8 cellular contexts compared by ENCODE assay signal in genomic region chr6:43770417-43771209, GRCh38. TPM values are rescaled to one million over a fixed set of nuclear protein-coding genes. Genes with fewer than 3 reads are reported as not detected.
DNase-seq lines count a peak whose midpoint lies in the region; ATAC-seq and TF ChIP-seq lines count a peak whose summit lies in the region.

No MANE protein-coding gene starts in this region.

- POLR2A ChIA-PET in CD4-positive, alpha-beta memory T cell (lab: Charles Lee; ENCODE audit: partially characterized antibody): interaction anchor here (0.7 to 2.3 kb wide), 6 partner anchors 8 to 308 kb away, joined by 3 to 16 read pairs (median 3); no protein-coding TSS in a partner anchor

- H3K36me3 Mint-ChIP-seq in CD4-positive, alpha-beta memory T cell: peaks cover 0 to 1% of the 10 kb centered on the region in 2 donors

- 0% methylated on average over 30 to 84 of the region's 84 CpGs for WGBS in adrenal gland, 4 donors
- WGBS in ovary, 3 donors: 1% methylated on average over 56 to 84 of the region's 84 CpGs

- H3K36me3 ChIP-seq in CD4-positive, alpha-beta memory T cell (ENCODE audit: insufficient read depth, low read length): peaks cover 4% of the 10 kb centered on the region
- H3K36me3 ChIP-seq in adrenal gland (replicated peaks in 1 of 2) (no peaks in the 10 kb centered on the region), ovary (no peaks in the 10 kb centered on the region)

- peak overlapping the region; percentile 85 to 98 (median 92) for H3K4me3 Mint-ChIP-seq in CD4-positive, alpha-beta memory T cell

- peaks cover 7 to 37% (median 22%) of the 10 kb centered on the region in 4 donors for H3K4me1 Mint-ChIP-seq in CD4-positive, alpha-beta memory T cell

- H3K9me3 Mint-ChIP-seq in CD4-positive, alpha-beta memory T cell: peaks cover 0 to 2% (median 0%) of the 10 kb centered on the region in 8 donors

- no peak for TF ChIP-seq CTCF in adrenal gland (IDR thresholded peaks at IDR 0.05)
- TF ChIP-seq CTCF in ovary (IDR thresholded peaks at IDR 0.05): no peak

- TF ChIP-seq EP300 in ovary (IDR thresholded peaks at IDR 0.05): no peak

- peaks cover 16 to 20% of the 10 kb centered on the region in 2 donors for H3K27me3 Mint-ChIP-seq in CD4-positive, alpha-beta memory T cell

- H3K4me1 ChIP-seq in CD4-positive, alpha-beta memory T cell (ENCODE audit: insufficient read depth, low read length): peaks cover 17% of the 10 kb centered on the region
- H3K4me1 ChIP-seq in adrenal gland (replicated peaks in 1 of 2): peaks cover 34 to 38% of the 10 kb centered on the region in 2 donors
- peaks cover 19% of the 10 kb centered on the region for H3K4me1 ChIP-seq in ovary (ENCODE audit: insufficient read depth)

- no peaks in the 10 kb centered on the region for H3K9me3 ChIP-seq in CD4-positive, alpha-beta memory T cell (ENCODE audit: control insufficient read depth in 1 of 2, low read length in 2 of 2)
- H3K9me3 ChIP-seq in adrenal gland (replicated peaks in 1 of 3): no peaks in the 10 kb centered on the region
- no peaks in the 10 kb centered on the region for H3K9me3 ChIP-seq in ovary

- intact Hi-C loops in CD4-positive, alpha-beta memory T cell (cut with micrococcal nuclease): loop anchor here (1.0 to 10.0 kb wide), 3 partner anchors 46 to 230 kb away; no protein-coding TSS in a partner anchor
- intact Hi-C loops in adrenal gland (cut with DNase I): loop anchor here in 1 of 2 donors (5.0 kb wide), 1 partner anchor 67 kb away; no protein-coding TSS in a partner anchor
- intact Hi-C loops in cardiac septum (cut with DNase I): loop anchor here (5.0 to 10.0 kb wide), 2 partner anchors 222 to 454 kb away; partner anchors contain the start of gene SLC29A1
- intact Hi-C loops in ovary (cut with DNase I): loop anchor here in 2 of 4 donors (5.0 kb wide), 1 partner anchor 103 kb away; no protein-coding TSS in a partner anchor

- CTCF ChIA-PET in CD4-positive, alpha-beta memory T cell (lab: Charles Lee; ENCODE audit: partially characterized antibody): interaction anchor here (0.8 to 4.5 kb wide), 19 partner anchors 10 to 315 kb away, joined by 3 to 64 read pairs (median 6); no protein-coding TSS in a partner anchor

- peak; percentile 39 to 83 for TF ChIP-seq POLR2A in adrenal gland (IDR thresholded peaks at IDR 0.05)
- no peak for TF ChIP-seq POLR2A in ovary (IDR thresholded peaks at IDR 0.05)

- H3K27ac Mint-ChIP-seq in CD4-positive, alpha-beta memory T cell: peak overlapping the region in 6 of 7 donors; percentile 38 to 89 (median 80)

- H3K27me3 ChIP-seq in CD4-positive, alpha-beta memory T cell (ENCODE audit: insufficient read depth, low read length): peaks cover 5% of the 10 kb centered on the region
- H3K27me3 ChIP-seq in adrenal gland: no peaks in the 10 kb centered on the region
- no peaks in the 10 kb centered on the region for H3K27me3 ChIP-seq in ovary

- no peak for DNase-seq in CD4-positive, alpha-beta memory T cell
- peak; percentile 75 for DNase-seq in RPMI7951 (ENCODE audit: low read depth)
- DNase-seq in adrenal gland: peak; percentile 80 to 93 (median 88)
- DNase-seq in cardiac septum (ENCODE audit: low spot score): peak; percentile 87
- DNase-seq in ovary: peak; percentile 45 to 73 (median 63)

- H3K27ac ChIP-seq in CD4-positive, alpha-beta memory T cell (ENCODE audit: low read depth, low read length): no peak overlapping the region
- H3K27ac ChIP-seq in adrenal gland (peak overlapping the region; percentile 88 to 97 (median 94)), ovary (peak overlapping the region; percentile 74 to 76)

- peak overlapping the region; percentile 82 to 90 for H3K4me3 ChIP-seq in CD4-positive, alpha-beta memory T cell (ENCODE audit: low read length in 2 of 2)
- H3K4me3 ChIP-seq in adrenal gland: peak overlapping the region; percentile 43 to 97 (median 80)
- peak overlapping the region; percentile 78 for H3K4me3 ChIP-seq in ovary

- peak; percentile 6 for ATAC-seq in HG02642 (IDR thresholded peaks at IDR 0.05; ENCODE audit: poor library complexity, unreplicated experiment)
- ATAC-seq in GM21737 (IDR thresholded peaks at IDR 0.05; ENCODE audit: unreplicated experiment): no peak
- ATAC-seq in GM19452 (IDR thresholded peaks at IDR 0.05; ENCODE audit: unreplicated experiment): no peak

RNA-seq across cellular contexts. Expression of gene VEGFA, which starts 0.6 kb away (rescaled TPM):
- 1 to 10 TPM in 1 of 2 experiments, under 1 TPM in 1; 0.29 to 1.1 TPM for total RNA-seq in CD4-positive, alpha-beta memory T cell
- not detected for polyA plus RNA-seq in CD4-positive, alpha-beta memory T cell
- 108 and 135 TPM in 2 replicates for total RNA-seq in RPMI7951 (2014; rRNA removed; shearing (Covaris generic))
- total RNA-seq in adrenal gland: 100 to 1,000 TPM in 3 of 8 donors, 10 to 100 TPM in 5; 31.5 to 343 (median 67.0) TPM
- polyA plus RNA-seq in adrenal gland: 100 to 1,000 TPM in 2 of 3 donors, 10 to 100 TPM in 1; 89.5 to 146 (median 129) TPM
- 233 TPM for total RNA-seq in cardiac septum
- 100 to 1,000 TPM in 1 of 7 donors, 10 to 100 TPM in 6; 19.2 to 123 (median 45.2) TPM for total RNA-seq in ovary
- polyA plus RNA-seq in ovary: 10 to 100 TPM; 20.8 to 44.7 TPM

Comparison
In these comparisons a context has a peak if more than half of its experiments do, and no peak if none do; other contexts are left out.
1. DNase-seq: peak in RPMI7951 (single experiment), adrenal gland (7 of 7), cardiac septum (single experiment) and ovary (5 of 5); none in CD4-positive, alpha-beta memory T cell (0 of 5).
2. RNA of gene VEGFA, which starts 0.6 kb away (total RNA-seq): 233 TPM in cardiac septum (single experiment), 108 to 135 TPM in RPMI7951, 31.5 to 343 TPM in adrenal gland and 19.2 to 123 TPM in ovary; 0.29 to 1.1 TPM in CD4-positive, alpha-beta memory T cell; every median in the first group is over 4 times any median in the second.
3. Peak in every context shown above with its lines, with median percentiles within 50 percentile points of each other: H3K4me3 ChIP-seq.